In the genomic region with DNA sequence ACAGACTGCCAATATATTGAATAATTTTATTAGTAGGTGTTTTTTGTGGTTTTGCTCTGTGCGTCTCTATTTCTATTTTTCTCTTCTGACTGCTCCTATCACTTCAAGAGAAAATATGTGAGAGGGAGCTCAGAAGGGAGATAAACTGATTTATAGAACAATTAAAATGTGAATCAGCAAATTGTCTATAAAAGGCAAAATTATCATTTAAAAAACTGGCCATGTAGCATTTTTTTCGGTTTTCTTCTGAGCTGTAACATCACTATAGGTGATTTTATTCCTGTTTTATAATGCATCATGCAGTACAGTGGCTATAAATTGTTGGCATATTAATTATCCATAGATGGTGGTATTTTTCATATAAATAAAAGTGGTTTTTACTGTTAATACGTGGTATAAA, we compare ENCODE assay signal across 11 cellular contexts.
"Had no signal": no experiment of that assay in that cellular context is flagged by ENCODE, and none has a peak within 500 bp of the region (broad histone marks: within the 10 kb centered on the region; RNA-seq: fewer than 3 reads in every experiment).

No MANE protein-coding gene starts in this region.

- H3K9me3 ChIP-seq: HAP-1 had no signal

- H3K4me1 ChIP-seq: HAP-1 had no signal

- H2AFZ ChIP-seq: GM23248, GM23338 had no signal

- H3K36me3 ChIP-seq: HAP-1 had no signal

- ATAC-seq: GM23338, HCT116 had no signal

- H3K4me3 ChIP-seq: GM23248, GM23338, HAP-1 had no signal

- DNase-seq: GM23248, GOT3, H7, H9, HCEC 1CT, HFFc6 had no signal

- FAIRE-seq: H1, H54 had no signal

- H3K9ac ChIP-seq: GM23248 had no signal

- H3K4me2 ChIP-seq: GM23338 had no signal

- H3K27ac ChIP-seq: GM23248 had no signal
